ENCODE assay signal across 8 cellular contexts in genomic region chr1:167401260-167401873, GRCh38.
A peak's percentile ranks its signal among the peaks of the same experiment; 100 is the strongest.
DNase-seq lines count a peak whose midpoint lies in the region; ATAC-seq and TF ChIP-seq lines count a peak whose summit lies in the region.

No MANE protein-coding gene starts in this region.

- in situ Hi-C loops in SK-MEL-5 (cut with HindIII; ENCODE audit: low pct_unique_long_range_greater_than_20kb, low sequenced_read_pairs): no loop called here

- peak overlapping the region; percentile 34 for H3K4me2 ChIP-seq in Karpas-422 (ENCODE audit: low read depth, low read length, poor library complexity, severe bottlenecking)

- no peaks in the 10 kb centered on the region for H4K20me1 ChIP-seq in Karpas-422 (ENCODE audit: insufficient read depth, low read depth, low read length)

- H3K4me3 ChIP-seq in cardiac muscle cell: no peak overlapping the region
- H3K4me3 ChIP-seq in Karpas-422 (ENCODE audit: low read length): no peak overlapping the region
- H3K4me3 ChIP-seq in adipocyte (ENCODE audit: low read length): no peak overlapping the region

- peak; percentile 57 for TF ChIP-seq CTCF in cardiac muscle cell (IDR thresholded peaks at IDR 0.05; ENCODE audit: low read depth, low read length)

- DNase-seq in cardiac muscle cell (ENCODE audit: low read depth in 1 of 2, low spot score in 1 of 2) (peak; percentile 62 to 73), Right ventricle myocardium inferior (ENCODE audit: missing footprints) (no peak), Karpas-422 (peak; percentile 83), SK-MEL-5 (ENCODE audit: low read depth, low spot score) (peak; percentile 60), adipocyte (ENCODE audit: low read depth) (peak; percentile 50), iPS-NIHi7 (ENCODE audit: extremely low spot score) (peak; percentile 73), KG1 (lab: John Stamatoyannopoulos, UW) (no peak)
- peak; percentile 8 to 25 for DNase-seq in stimulated activated CD4-positive, alpha-beta T cell treated with anti-CD3 and anti-CD28 coated beads, Interleukin-1b, Interleukin-23, amount 100 ng/mL, for 4 hours (ENCODE audit: low read depth in 2 of 2)

- H3K27me3 ChIP-seq in cardiac muscle cell (no peaks in the 10 kb centered on the region), Karpas-422 (ENCODE audit: low read length) (no peaks in the 10 kb centered on the region), adipocyte (replicated peaks; ENCODE audit: control insufficient read depth, insufficient read depth, low read length) (no peaks in the 10 kb centered on the region)

- no peak for ATAC-seq in Right ventricle myocardium inferior

- H3K27ac ChIP-seq in cardiac muscle cell: no peak overlapping the region
- H3K27ac ChIP-seq in Karpas-422 (ENCODE audit: low read length): peak overlapping the region; percentile 58

- H3K79me2 ChIP-seq in Karpas-422 (ENCODE audit: low read length): no peaks in the 10 kb centered on the region; the same call in 1 of the 2 replicates

- H3K9me2 ChIP-seq in Karpas-422 (replicated peaks; ENCODE audit: insufficient read depth, low read length): no peaks in the 10 kb centered on the region

- H3K36me3 ChIP-seq in cardiac muscle cell (peaks cover 22% of the 10 kb centered on the region), Karpas-422 (ENCODE audit: insufficient read depth, low read length) (peaks cover 56% of the 10 kb centered on the region), adipocyte (ENCODE audit: control insufficient read depth, insufficient read depth, low read length, severe bottlenecking) (peaks cover 20% of the 10 kb centered on the region)

- intact Hi-C loops in Right ventricle myocardium inferior (cut with DNase I): loop anchor here (5.0 kb wide), 1 partner anchor 131 kb away; no protein-coding TSS in a partner anchor

- H3K4me1 ChIP-seq in cardiac muscle cell (ENCODE audit: low read depth) (no peaks in the 10 kb centered on the region), Karpas-422 (ENCODE audit: low read length) (peaks cover 34% of the 10 kb centered on the region), adipocyte (ENCODE audit: control insufficient read depth, insufficient read depth, low read length) (peaks cover 5% of the 10 kb centered on the region)

- H3K9ac ChIP-seq in Karpas-422 (ENCODE audit: low read length) (no peak overlapping the region), adipocyte (ENCODE audit: low read length) (no peak overlapping the region)

- H2AFZ ChIP-seq in Karpas-422 (ENCODE audit: low read length): no peak overlapping the region

- H3K9me3 ChIP-seq in cardiac muscle cell (ENCODE audit: low read depth): no peaks in the 10 kb centered on the region
- no peaks in the 10 kb centered on the region for H3K9me3 ChIP-seq in Karpas-422 (ENCODE audit: low read length)
- no peaks in the 10 kb centered on the region for H3K9me3 ChIP-seq in adipocyte (ENCODE audit: control insufficient read depth, low read length)

Comparison
In these comparisons a context has a peak if more than half of its experiments do, and no peak if none do; other contexts are left out.
1. DNase-seq: peak in cardiac muscle cell (2 of 2), Karpas-422 (single experiment), SK-MEL-5 (single experiment), adipocyte (single experiment), iPS-NIHi7 (single experiment) and stimulated activated CD4-positive, alpha-beta T cell treated with anti-CD3 and anti-CD28 coated beads, Interleukin-1b, Interleukin-23, amount 100 ng/mL, for 4 hours (2 of 2); none in Right ventricle myocardium inferior (single experiment) and KG1 (single experiment).